Comparison of ENCODE assay signal across 8 cellular contexts in genomic region chr14:77037338-77037782, GRCh38. TPM values are rescaled to one million over a fixed set of nuclear protein-coding genes. Genes with fewer than 3 reads are reported as not detected.
A peak's percentile ranks its signal among the peaks of the same experiment; 100 is the strongest.
DNase-seq lines count a peak whose midpoint lies in the region; ATAC-seq, FAIRE-seq and TF ChIP-seq lines count a peak whose summit lies in the region.

No MANE protein-coding gene starts in this region.

- TF ChIP-seq RAD21 in GM12878 (IDR thresholded peaks at IDR 0.05; ENCODE audit: insufficient read depth, low read depth, low read length), result no peak

- BruUV-seq in GM12878 (replicated peaks; lab: Mats Ljungman, UMichigan), result no TSS peak

- intact Hi-C loops in GM12878 (cut with micrococcal nuclease; ENCODE audit: unreplicated experiment) (no loop called here), mucosa of descending colon (cut with DNase I, micrococcal nuclease) (no loop called here)

- H3K9me3 Mint-ChIP-seq in CD4-positive, CD25-positive, alpha-beta regulatory T cell, result no peaks in the 10 kb centered on the region
- H3K9me3 Mint-ChIP-seq in nephron progenitor cell, result no peaks in the 10 kb centered on the region

- no peak for ATAC-seq in CD4-positive, CD25-positive, alpha-beta regulatory T cell (ENCODE audit: low read depth in 2 of 2)
- ATAC-seq in GM12878 (no peak), mucosa of descending colon (no peak)

- no peak for TF ChIP-seq POLR2A in GM12878 (IDR thresholded peaks at IDR 0.05; ENCODE audit: low read depth, low read length)

- no peak overlapping the region for H3K9ac ChIP-seq in GM12878 (ENCODE audit: control insufficient read depth, insufficient read depth, low read length)

- in situ Hi-C loops in GM12878 (cut with MboI), result no loop called here

- no peaks in the 10 kb centered on the region for H3K36me3 ChIP-seq in CD4-positive, CD25-positive, alpha-beta regulatory T cell (ENCODE audit: control insufficient read depth, insufficient read depth, low read length)
- H3K36me3 ChIP-seq in GM12878 (ENCODE audit: control insufficient read depth in 2 of 2, insufficient read depth in 2 of 2, low read length in 1 of 2) (no peaks in the 10 kb centered on the region), mucosa of descending colon (ENCODE audit: low read depth) (no peaks in the 10 kb centered on the region)

- no peak for TF ChIP-seq CTCF in GM12878 (IDR thresholded peaks at IDR 0.05 in 2 of 3, conservative IDR thresholded peaks at IDR 0.05 in 1 of 3; ENCODE audit: control insufficient read depth in 2 of 3, extremely low read depth in 1 of 3, insufficient read depth in 1 of 3, low read depth in 3 of 3, low read length in 3 of 3)
- no peak for TF ChIP-seq CTCF in nephron progenitor cell (IDR thresholded peaks at IDR 0.05)
- no peak for TF ChIP-seq CTCF in mucosa of descending colon (IDR thresholded peaks at IDR 0.05)

- H3K27me3 ChIP-seq in CD4-positive, CD25-positive, alpha-beta regulatory T cell (ENCODE audit: control insufficient read depth, insufficient read depth, low read length), result no peaks in the 10 kb centered on the region
- H3K27me3 ChIP-seq in GM12878 (replicated peaks in 1 of 2; ENCODE audit: control insufficient read depth in 2 of 2, insufficient read depth in 2 of 2, low read length in 1 of 2), result no peaks in the 10 kb centered on the region

- H2AFZ ChIP-seq in GM12878 (ENCODE audit: control insufficient read depth, low read depth, low read length), result no peak overlapping the region

- CTCF ChIA-PET in GM12878 (lab: Yijun Ruan, JAX), result interaction anchor here (0.6 to 3.0 kb wide), 8 partner anchors 9 to 124 kb away, joined by 3 to 10 read pairs (median 4); no protein-coding TSS in a partner anchor

- H3K27ac Mint-ChIP-seq in CD4-positive, CD25-positive, alpha-beta regulatory T cell, result peak overlapping the region; percentile 82 to 100 (median 99)
- peak overlapping the region; percentile 90 for H3K27ac Mint-ChIP-seq in nephron progenitor cell

- H3K4me3 Mint-ChIP-seq in CD4-positive, CD25-positive, alpha-beta regulatory T cell, result peak overlapping the region; percentile 62 to 96 (median 84)
- H3K4me3 Mint-ChIP-seq in nephron progenitor cell, result peak overlapping the region; percentile 67

- H3K27ac ChIP-seq in CD4-positive, CD25-positive, alpha-beta regulatory T cell (ENCODE audit: insufficient read depth, low read length, poor library complexity, severe bottlenecking), result peak overlapping the region; percentile 96
- H3K27ac ChIP-seq in GM12878 (ENCODE audit: control insufficient read depth, insufficient read depth), result peak overlapping the region; percentile 81

- FAIRE-seq in GM12878 (lab: Jason Lieb, UNC), result no peak

- peaks cover 10% of the 10 kb centered on the region for H3K79me2 ChIP-seq in GM12878 (ENCODE audit: control insufficient read depth, insufficient read depth, low read length)

- H3K9me3 ChIP-seq in CD4-positive, CD25-positive, alpha-beta regulatory T cell (ENCODE audit: control insufficient read depth in 2 of 2, low read length in 2 of 2), result no peaks in the 10 kb centered on the region
- H3K9me3 ChIP-seq in GM12878 (replicated peaks; ENCODE audit: control insufficient read depth, insufficient read depth, low read length) (no peaks in the 10 kb centered on the region), mucosa of descending colon (no peaks in the 10 kb centered on the region)

- POLR2A ChIA-PET in GM12878 (lab: Charles Lee), result interaction anchor here (0.8 to 10.5 kb wide), 11 partner anchors 6 to 124 kb away, joined by 4 to 151 read pairs (median 9); partner anchors contain the start of gene IRF2BPL

- TF ChIP-seq EP300 in GM12878 (IDR thresholded peaks at IDR 0.05; ENCODE audit: borderline replicate concordance in 1 of 2, control insufficient read depth in 1 of 2, low read depth in 2 of 2, low read length in 2 of 2), result no peak

- SMC1A ChIA-PET in GM12878 (lab: Charles Lee; ENCODE audit: uncharacterized antibody, unreplicated experiment), result interaction anchor here (0.9 to 11.2 kb wide), 11 partner anchors 9 to 162 kb away, joined by 3 to 133 read pairs (median 6); partner anchors contain the start of gene IRF2BPL

- H4K20me1 ChIP-seq in GM12878 (ENCODE audit: control insufficient read depth, insufficient read depth), result no peaks in the 10 kb centered on the region

- H3K4me3 ChIP-seq in CD4-positive, CD25-positive, alpha-beta regulatory T cell (ENCODE audit: low read depth, low read length), result no peak overlapping the region
- H3K4me3 ChIP-seq in GM12878 (no peak overlapping the region), mucosa of descending colon (no peak overlapping the region)

- H3K4me1 Mint-ChIP-seq in CD4-positive, CD25-positive, alpha-beta regulatory T cell, result peaks cover 31 to 89% (median 64%) of the 10 kb centered on the region in 4 donors
- H3K4me1 Mint-ChIP-seq in nephron progenitor cell, result peaks cover 98% of the 10 kb centered on the region

- no peak for DNase-seq in CD4-positive, CD25-positive, alpha-beta regulatory T cell
- DNase-seq in NCI-H1105 (lab: John Stamatoyannopoulos, UW) (peak; percentile 50), GM12878 (ENCODE audit: low read depth, low spot score) (no peak), nephron progenitor cell (no peak), mucosa of descending colon (no peak), AML-193 (lab: John Stamatoyannopoulos, UW) (no peak), activated gamma-delta T cell (lab: John Stamatoyannopoulos, UW) (no peak)
- DNase-seq in activated effector memory CD4-positive, alpha-beta T cell treated with anti-CD3 and anti-CD28 coated beads, Interleukin-2, amount 50 U/mL, for 16 hours, result no peak

- peaks cover 88% of the 10 kb centered on the region for H3K4me1 ChIP-seq in CD4-positive, CD25-positive, alpha-beta regulatory T cell (ENCODE audit: control insufficient read depth, insufficient read depth, low read length, poor library complexity, severe bottlenecking)
- H3K4me1 ChIP-seq in GM12878 (ENCODE audit: control insufficient read depth, insufficient read depth, low read length) (peaks cover 78% of the 10 kb centered on the region), mucosa of descending colon (ENCODE audit: low read depth) (peaks cover 49% of the 10 kb centered on the region)

- H3K27me3 Mint-ChIP-seq in CD4-positive, CD25-positive, alpha-beta regulatory T cell, result peaks cover 5% of the 10 kb centered on the region
- no peaks in the 10 kb centered on the region for H3K27me3 Mint-ChIP-seq in nephron progenitor cell (ENCODE audit: low read depth, poor library complexity)

- RAD21 ChIA-PET in GM12878 (lab: Charles Lee; ENCODE audit: unreplicated experiment), result interaction anchor here (1.0 to 2.3 kb wide), 8 partner anchors 8 to 161 kb away, joined by 4 to 22 read pairs (median 8); partner anchors contain the start of gene IRF2BPL

- H3K36me3 Mint-ChIP-seq in CD4-positive, CD25-positive, alpha-beta regulatory T cell, result no peaks in the 10 kb centered on the region
- H3K36me3 Mint-ChIP-seq in nephron progenitor cell (ENCODE audit: low read depth), result no peaks in the 10 kb centered on the region

- no peak overlapping the region for H3K4me2 ChIP-seq in GM12878 (ENCODE audit: control insufficient read depth, insufficient read depth)

- 83% methylated on average over 10 of the region's 10 CpGs for WGBS in GM12878 (ENCODE audit: insufficient coverage, insufficient replicate concordance, low lambda C conversion rate, missing lambda C conversion rate)

TF ChIP-seq in GM12878, 131 proteins besides CTCF, POLR2A, EP300 and RAD21:
- TF ChIP-seq SPI1 (IDR thresholded peaks at IDR 0.05; ENCODE audit: borderline replicate concordance, insufficient read depth, low read depth, low read length), result no peak
- peak in 1 of 2 experiments; percentile 11; a peak in 1 of 4 replicates for TF ChIP-seq IKZF2 (IDR thresholded peaks at IDR 0.05)
- peak; percentile 70 for TF ChIP-seq PKNOX1 (IDR thresholded peaks at IDR 0.05)
- peak; percentile 90 for TF ChIP-seq MLLT1 (IDR thresholded peaks at IDR 0.05)

RNA-seq across cellular contexts. Expression of gene IRF2BPL, which starts 8.9 kb away (rescaled TPM):
- 48.9 TPM for total RNA-seq in CD4-positive, CD25-positive, alpha-beta regulatory T cell
- polyA plus RNA-seq in CD4-positive, CD25-positive, alpha-beta regulatory T cell, result 1 to 10 TPM; 2.2 to 6.7 (median 4.0) TPM
- total RNA-seq in GM12878 (2013; cell fraction: nucleolus; rRNA removed), result 24.2 and 27.6 TPM in 2 replicates
- total RNA-seq in GM12878 (2014; rRNA removed) (19.1 and 22.8 TPM in 2 replicates), GM12878 (2014; rRNA removed; fragmentation: Illumina TruSeq; extraction: Trizol) (2.8 and 3.4 TPM in 2 replicates), GM12878 (2021) (33.3 and 34.5 TPM in 2 replicates), mucosa of descending colon (10 to 100 TPM; 15.1 to 74.1 (median 19.3) TPM)
- 3.2 TPM for polyA plus RNA-seq in GM12878 (2011; ENCODE audit: low read depth)
- polyA plus RNA-seq in GM12878 (2011; rRNA removed) (8.3 and 9.7 TPM in 2 replicates), GM12878 (2014; fragmentation: Illumina TruSeq; extraction: Trizol) (1.6 and 2.9 TPM in 2 replicates), GM12878 (2014; fragmentation: Nextera tagmentation; extraction: Ambion mirVana) (1 to 10 TPM; 1.2 to 1.9 TPM), GM12878 (2014; rRNA removed) (11.6 and 14.4 TPM in 2 replicates), GM12878 (2016; fragmentation: Nextera tagmentation; extraction: Ambion mirVana) (1 to 10 TPM; 1.4 to 2.3 TPM)
- 11.4 and 14.5 TPM in 2 replicates for polyA plus RNA-seq in GM12878 (2011; cell fraction: cytosol; rRNA removed)
- 25.0 and 34.8 TPM in 2 replicates for polyA plus RNA-seq in GM12878 (2011; cell fraction: nucleus; rRNA removed)
- polyA plus RNA-seq in GM12878 (2012), result 13.7 and 15.9 TPM in 2 replicates
- polyA minus RNA-seq in GM12878 (2011; rRNA and poly(A)+ RNA removed), result 7.2 and 13.4 TPM in 2 replicates
- 19.1 and 23.4 TPM in 2 replicates for polyA minus RNA-seq in GM12878 (2011; cell fraction: cytosol; rRNA and poly(A)+ RNA removed)
- 16.6 and 29.0 TPM in 2 replicates for polyA minus RNA-seq in GM12878 (2011; cell fraction: nucleus; rRNA and poly(A)+ RNA removed)
